Comparison of ENCODE assay signal across 17 cellular contexts in the genomic region with DNA sequence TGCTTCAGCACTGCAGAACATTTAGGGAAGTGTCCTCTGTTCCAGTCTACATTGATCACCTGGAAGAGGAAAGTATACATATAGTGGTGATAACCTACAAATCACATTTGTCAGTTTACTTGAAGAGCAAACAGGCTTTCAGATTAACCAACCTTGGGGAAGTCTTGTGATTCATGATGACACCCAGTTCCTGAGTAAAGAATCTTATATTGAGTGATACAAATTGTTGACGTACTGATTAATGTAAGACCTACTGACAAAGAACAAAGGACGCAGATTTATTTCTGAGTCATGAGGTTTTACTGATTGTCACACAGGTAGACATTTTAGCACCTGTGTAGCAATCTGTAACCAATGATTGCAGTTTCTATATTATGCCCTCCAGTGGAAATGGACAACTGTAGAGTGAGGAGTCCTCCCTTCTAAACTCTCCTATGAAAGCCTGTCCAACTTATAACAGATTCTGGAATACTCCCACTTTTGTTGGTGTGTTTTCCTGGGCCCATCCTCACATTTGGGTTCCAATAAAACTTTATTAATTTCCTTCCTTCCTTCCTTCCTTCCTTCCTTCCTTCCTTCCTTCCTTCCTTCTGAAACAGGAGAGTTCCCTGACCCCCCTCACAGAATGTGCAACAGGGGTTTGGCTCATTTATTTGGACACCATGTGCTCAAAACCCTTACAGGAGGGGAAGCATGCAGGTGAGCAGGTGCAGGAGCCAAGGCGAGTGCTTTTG.
DNase-seq lines count a peak whose midpoint lies in the region; ATAC-seq, FAIRE-seq and TF ChIP-seq lines count a peak whose summit lies in the region.
"Had no signal": no experiment of that assay in that cellular context is flagged by ENCODE, and none has a peak within 500 bp of the region (broad histone marks: within the 10 kb centered on the region; RNA-seq: fewer than 3 reads in every experiment).

No MANE protein-coding gene starts in this region.

- no peaks in the 10 kb centered on the region for H3K79me2 ChIP-seq in hepatocyte

- TF ChIP-seq CTCF in MCF 10A (IDR thresholded peaks at IDR 0.05; ENCODE audit: unreplicated experiment) (no peak), breast epithelium (IDR thresholded peaks at IDR 0.05) (no peak), bronchial epithelial cell (IDR thresholded peaks at IDR 0.05; ENCODE audit: insufficient read depth, low read length, severe bottlenecking) (no peak), hepatocyte (IDR thresholded peaks at IDR 0.05; ENCODE audit: poor library complexity) (no peak), Peyer's patch (IDR thresholded peaks at IDR 0.05) (no peak)

- no peaks in the 10 kb centered on the region for H3K9me2 ChIP-seq in hepatocyte (replicated peaks; ENCODE audit: insufficient read depth)

- H3K36me3 ChIP-seq in breast epithelium (no peaks in the 10 kb centered on the region), bronchial epithelial cell (ENCODE audit: control insufficient read depth, insufficient read depth, low read length) (no peaks in the 10 kb centered on the region), hepatocyte (replicated peaks; ENCODE audit: insufficient read depth, low read depth) (no peaks in the 10 kb centered on the region), Peyer's patch (no peaks in the 10 kb centered on the region)
- H3K36me3 ChIP-seq: BLaER1 treated with 17β-estradiol and CSF1 and Interleukin-3, amounts not matched to agents 10 nM and 100 nM had no signal

- intact Hi-C loops in MCF 10A (cut with micrococcal nuclease) (no loop called here), breast epithelium (cut with DNase I; ENCODE audit: low total_unique reads) (no loop called here)

- H3K9me3 Mint-ChIP-seq in MCF 10A (ENCODE audit: unreplicated experiment), result no peaks in the 10 kb centered on the region
- H3K9me3 Mint-ChIP-seq: CD4-positive, CD25-positive, alpha-beta regulatory T cell; GM23338 had no signal

- H3K4me1 ChIP-seq in breast epithelium (no peaks in the 10 kb centered on the region), hepatocyte (ENCODE audit: insufficient read depth) (no peaks in the 10 kb centered on the region), Peyer's patch (no peaks in the 10 kb centered on the region)
- H3K4me1 ChIP-seq: BLaER1 treated with 17β-estradiol and CSF1 and Interleukin-3, amounts not matched to agents 10 nM and 100 nM had no signal

- no peaks in the 10 kb centered on the region for H3K36me3 Mint-ChIP-seq in MCF 10A (ENCODE audit: insufficient read depth, unreplicated experiment)
- H3K36me3 Mint-ChIP-seq: CD4-positive, CD25-positive, alpha-beta regulatory T cell had no signal

- no peak overlapping the region for H2AFZ ChIP-seq in hepatocyte
- H2AFZ ChIP-seq: GM23338 had no signal

- POLR2A ChIA-PET in MCF 10A (lab: Yijun Ruan, JAX), result no interaction called here

- H3K4me3 ChIP-seq in breast epithelium (no peak overlapping the region), bronchial epithelial cell (ENCODE audit: low read depth, low read length) (no peak overlapping the region), hepatocyte (no peak overlapping the region), Peyer's patch (no peak overlapping the region)
- H3K4me3 ChIP-seq: BLaER1 treated with 17β-estradiol and CSF1 and Interleukin-3, amounts not matched to agents 10 nM and 100 nM; GM23338 had no signal

- H3K4me3 Mint-ChIP-seq in MCF 10A (ENCODE audit: unreplicated experiment), result no peak overlapping the region
- H3K4me3 Mint-ChIP-seq: CD4-positive, CD25-positive, alpha-beta regulatory T cell; GM23338 had no signal

- WGBS in hepatocyte (ENCODE audit: low lambda C conversion rate, missing lambda C conversion rate), result 81% methylated on average over 3 of the region's 3 CpGs

- TF ChIP-seq POLR2A in breast epithelium (IDR thresholded peaks at IDR 0.05), result no peak
- TF ChIP-seq POLR2A in Peyer's patch (IDR thresholded peaks at IDR 0.05), result no peak

- no peaks in the 10 kb centered on the region for H4K20me1 ChIP-seq in hepatocyte (ENCODE audit: insufficient read depth, poor library complexity, severe bottlenecking)
- H4K20me1 ChIP-seq: BLaER1 treated with 17β-estradiol and CSF1 and Interleukin-3, amounts not matched to agents 10 nM and 100 nM had no signal

- H3K27me3 ChIP-seq in breast epithelium (no peaks in the 10 kb centered on the region), bronchial epithelial cell (ENCODE audit: control insufficient read depth, insufficient read depth, low read length) (no peaks in the 10 kb centered on the region), hepatocyte (no peaks in the 10 kb centered on the region), Peyer's patch (no peaks in the 10 kb centered on the region)
- H3K27me3 ChIP-seq: BLaER1 treated with 17β-estradiol and CSF1 and Interleukin-3, amounts not matched to agents 10 nM and 100 nM had no signal

- H3K4me2 ChIP-seq in hepatocyte, result no peak overlapping the region
- H3K4me2 ChIP-seq: BLaER1 treated with 17β-estradiol and CSF1 and Interleukin-3, amounts not matched to agents 10 nM and 100 nM; GM23338 had no signal

- H3K27me3 Mint-ChIP-seq in MCF 10A (ENCODE audit: insufficient read depth, unreplicated experiment), result no peaks in the 10 kb centered on the region
- H3K27me3 Mint-ChIP-seq: CD4-positive, CD25-positive, alpha-beta regulatory T cell had no signal

- BruUV-seq in MCF 10A (replicated peaks; lab: Mats Ljungman, UMichigan), result no TSS peak

- H3K4me1 Mint-ChIP-seq in MCF 10A (ENCODE audit: insufficient read depth, unreplicated experiment), result no peaks in the 10 kb centered on the region
- H3K4me1 Mint-ChIP-seq: CD4-positive, CD25-positive, alpha-beta regulatory T cell; GM23338 had no signal

- CTCF ChIA-PET in MCF 10A (lab: Yijun Ruan, JAX), result no interaction called here

- FAIRE-seq in bronchial epithelial cell (lab: Jason Lieb, UNC), result no peak
- FAIRE-seq: GM12891 had no signal

- H3K9me3 ChIP-seq in breast epithelium (peaks cover 0 to 6% of the 10 kb centered on the region in 2 donors), hepatocyte (ENCODE audit: low read depth) (no peaks in the 10 kb centered on the region), Peyer's patch (no peaks in the 10 kb centered on the region)
- H3K9me3 ChIP-seq: BLaER1 treated with 17β-estradiol and CSF1 and Interleukin-3, amounts not matched to agents 10 nM and 100 nM had no signal

- no peak overlapping the region for H3K27ac Mint-ChIP-seq in MCF 10A (ENCODE audit: low read depth, unreplicated experiment)
- H3K27ac Mint-ChIP-seq: CD4-positive, CD25-positive, alpha-beta regulatory T cell; GM23338 had no signal

- H3K27ac ChIP-seq in breast epithelium (no peak overlapping the region), hepatocyte (no peak overlapping the region), Peyer's patch (no peak overlapping the region)
- H3K27ac ChIP-seq: 22Rv1; BLaER1 treated with 17β-estradiol and CSF1 and Interleukin-3, amounts not matched to agents 10 nM and 100 nM had no signal

- ATAC-seq in GM18498 (IDR thresholded peaks at IDR 0.05; ENCODE audit: unreplicated experiment), result no peak
- ATAC-seq: GM23338 had no signal

- DNase-seq in MCF 10A (ENCODE audit: unreplicated experiment) (peak; percentile 13), breast epithelium (ENCODE audit: low spot score in 2 of 2) (no peak), bronchial epithelial cell (ENCODE audit: low read depth) (peak; percentile 92), hepatocyte (ENCODE audit: low spot score) (peak; percentile 23), GF-D8 (lab: John Stamatoyannopoulos, UW) (no peak), AG20443 (ENCODE audit: low spot score) (no peak), Peyer's patch (no peak)
- DNase-seq: Calu3; CD4-positive, CD25-positive, alpha-beta regulatory T cell; DMS 273 treated with DMSO at 0.1 percent for 48 hours; H7; IMR-90 had no signal

Comparison
In these comparisons a context has a peak if more than half of its experiments do, and no peak if none do; other contexts are left out.
1. DNase-seq: peak in MCF 10A (single experiment), bronchial epithelial cell (single experiment) and hepatocyte (single experiment); none in breast epithelium (0 of 2), GF-D8 (single experiment), AG20443 (single experiment) and Peyer's patch (0 of 3).